Comparison of ENCODE assay signal across 19 cellular contexts in the genomic region with DNA sequence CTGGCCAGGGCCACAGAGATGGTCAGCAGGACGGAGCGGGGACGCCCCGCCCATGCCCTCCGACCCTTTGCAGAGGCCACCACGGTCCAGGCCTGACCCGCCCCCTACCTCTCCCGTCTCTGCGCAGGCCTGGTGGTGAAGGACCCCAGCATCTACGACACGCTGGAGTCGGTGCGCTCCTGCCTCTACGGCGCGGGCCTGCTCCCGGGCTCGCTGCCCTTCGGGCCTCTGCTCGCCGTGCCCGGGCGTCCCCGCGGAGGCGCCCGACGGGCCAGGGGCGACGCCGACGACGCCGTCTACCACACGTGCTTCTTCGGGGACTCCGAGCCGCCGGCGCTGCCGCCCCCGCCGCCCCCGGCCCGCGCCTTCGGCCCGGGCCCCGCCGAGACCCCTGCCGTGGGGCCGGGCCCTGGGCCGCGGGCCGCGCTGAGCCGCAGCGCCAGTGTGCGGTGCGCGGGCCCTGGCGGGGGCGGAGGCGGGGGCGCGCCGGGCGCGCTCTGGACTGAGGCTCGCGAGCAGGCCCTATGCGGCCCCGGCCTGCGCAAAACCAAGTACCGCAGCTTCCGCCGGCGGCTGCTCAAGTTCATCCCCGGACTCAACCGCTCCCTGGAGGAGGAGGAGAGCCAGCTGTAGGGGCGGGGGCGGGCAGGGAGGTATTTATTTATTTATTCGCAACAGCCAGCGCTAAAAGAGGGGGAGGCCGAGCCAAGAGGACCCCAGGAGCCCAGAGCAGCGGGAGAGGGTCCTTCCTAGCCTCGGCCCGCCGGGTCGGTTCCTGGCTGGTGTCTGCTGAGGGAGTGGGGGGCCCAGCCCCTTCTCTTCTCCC. TPM values are rescaled to one million over a fixed set of nuclear protein-coding genes. Genes with fewer than 3 reads are reported as not detected.
DNase-seq lines count a peak whose midpoint lies in the region; ATAC-seq and FAIRE-seq lines count a peak whose summit lies in the region.
"Had no signal": no experiment of that assay in that cellular context is flagged by ENCODE, and none has a peak within 500 bp of the region (broad histone marks: within the 10 kb centered on the region; RNA-seq: fewer than 3 reads in every experiment).

No MANE protein-coding gene starts in this region.

- H3K4me3 ChIP-seq in small intestine (ENCODE audit: low read depth in 1 of 2, low read length in 2 of 2), result no peak overlapping the region
- H3K4me3 ChIP-seq: GM12878, SJSA1 had no signal

- WGBS in small intestine, 3 donors, result 26 to 58% (median 54%) methylated on average over 78 to 90 of the region's 90 CpGs

- DNase-seq in activated gamma-delta T cell (lab: John Stamatoyannopoulos, UW), result peak; percentile 22
- DNase-seq in activated gamma-delta T cell treated with Interleukin-2 at 50 U/mL for 16 hours, result no peak
- peak; percentile 77 for DNase-seq in ecto neural progenitor cell (ENCODE audit: low spot score)
- no peak for DNase-seq in left colon
- no peak for DNase-seq in small intestine
- DNase-seq in DMS153 treated with DMSO at 0.1 percent for 48 hours (lab: John Stamatoyannopoulos, UW; ENCODE audit: unreplicated experiment), result no peak
- no peak for DNase-seq in D341Med (ENCODE audit: low spot score)
- DNase-seq: BE2C; effector CD8-positive, alpha-beta T cell; GDM1; left cardiac atrium; NCI-H1694; stimulated activated CD4-positive, alpha-beta T cell treated with anti-CD3 and anti-CD28 coated beads, Interleukin-2, amount 100 ng/mL, for 48 hours; substantia nigra had no signal

- no peaks in the 10 kb centered on the region for H3K36me3 ChIP-seq in small intestine (ENCODE audit: control insufficient read depth in 2 of 2, insufficient read depth in 2 of 2, low read length in 2 of 2)
- H3K36me3 ChIP-seq: BE2C had no signal

- H3K9me3 ChIP-seq in small intestine (ENCODE audit: control insufficient read depth, low read depth), result no peaks in the 10 kb centered on the region
- H3K9me3 ChIP-seq: BE2C, SJSA1 had no signal

- intact Hi-C loops in left colon (cut with DNase I, micrococcal nuclease), result no loop called here

- no peaks in the 10 kb centered on the region for H3K27me3 ChIP-seq in small intestine (ENCODE audit: control insufficient read depth in 2 of 2, insufficient read depth in 2 of 2, low read length in 2 of 2)
- H3K27me3 ChIP-seq: BE2C, SJSA1 had no signal

- no peak for FAIRE-seq in small intestine (lab: Jason Lieb, UNC)
- FAIRE-seq: GM12878 had no signal

- ATAC-seq in left colon, result peak; percentile 44
- ATAC-seq: activated CD4-positive, CD25-positive, alpha-beta regulatory T cell treated with anti-CD3 and anti-CD28 coated beads, Interleukin-2, amount 50 U/mL, for 24 hours; GM12878 had no signal

- H3K27ac ChIP-seq in temporal lobe (ENCODE audit: low read depth, low read length) (peak overlapping the region; percentile 17), small intestine (ENCODE audit: low read depth in 1 of 2, low read length in 1 of 2) (no peak overlapping the region)
- H3K27ac ChIP-seq: 22Rv1, SJSA1 had no signal

- no peaks in the 10 kb centered on the region for H3K4me1 ChIP-seq in small intestine (ENCODE audit: control insufficient read depth in 2 of 2, insufficient read depth in 1 of 2, low read depth in 1 of 2, low read length in 1 of 2)

RNA-seq across cellular contexts. Expression of a gene that starts 8.0 kb away (rescaled TPM):
- 10 to 100 TPM in 1 of 2 donors, 1 to 10 TPM in 1; 9.0 to 10.7 TPM for total RNA-seq in left colon
- total RNA-seq in temporal lobe, result 1.5 TPM
- polyA plus RNA-seq in small intestine, result 10 to 100 TPM in 2 of 3 donors, 1 to 10 TPM in 1; 3.8 to 32.5 (median 13.2) TPM

RNA-seq across cellular contexts. Expression of a gene that starts 36.5 kb away (rescaled TPM):
- total RNA-seq in left colon, result 100 to 1,000 TPM in 1 of 2 donors, 10 to 100 TPM in 1; 37.7 to 182 TPM
- 10.1 TPM for total RNA-seq in temporal lobe
- 100 to 1,000 TPM in 1 of 3 donors, 10 to 100 TPM in 1, 1 to 10 TPM in 1; 6.7 to 100 (median 15.1) TPM for polyA plus RNA-seq in small intestine

RNA-seq across cellular contexts. Expression of a gene that starts 55.0 kb away (rescaled TPM):
- total RNA-seq in left colon (10 to 100 TPM; 35.0 to 36.3 TPM), temporal lobe (15.0 TPM)
- 10 to 100 TPM; 49.2 to 65.1 (median 61.7) TPM for polyA plus RNA-seq in small intestine

Comparison
In these comparisons a context has a peak if more than half of its experiments do, and no peak if none do; other contexts are left out.
1. DNase-seq: peak in activated gamma-delta T cell (single experiment) and ecto neural progenitor cell (single experiment); none in activated gamma-delta T cell treated with Interleukin-2 at 50 U/mL for 16 hours (single experiment), left colon (0 of 2), small intestine (single experiment), DMS153 treated with DMSO at 0.1 percent for 48 hours (single experiment) and D341Med (single experiment).